In the genomic region with DNA sequence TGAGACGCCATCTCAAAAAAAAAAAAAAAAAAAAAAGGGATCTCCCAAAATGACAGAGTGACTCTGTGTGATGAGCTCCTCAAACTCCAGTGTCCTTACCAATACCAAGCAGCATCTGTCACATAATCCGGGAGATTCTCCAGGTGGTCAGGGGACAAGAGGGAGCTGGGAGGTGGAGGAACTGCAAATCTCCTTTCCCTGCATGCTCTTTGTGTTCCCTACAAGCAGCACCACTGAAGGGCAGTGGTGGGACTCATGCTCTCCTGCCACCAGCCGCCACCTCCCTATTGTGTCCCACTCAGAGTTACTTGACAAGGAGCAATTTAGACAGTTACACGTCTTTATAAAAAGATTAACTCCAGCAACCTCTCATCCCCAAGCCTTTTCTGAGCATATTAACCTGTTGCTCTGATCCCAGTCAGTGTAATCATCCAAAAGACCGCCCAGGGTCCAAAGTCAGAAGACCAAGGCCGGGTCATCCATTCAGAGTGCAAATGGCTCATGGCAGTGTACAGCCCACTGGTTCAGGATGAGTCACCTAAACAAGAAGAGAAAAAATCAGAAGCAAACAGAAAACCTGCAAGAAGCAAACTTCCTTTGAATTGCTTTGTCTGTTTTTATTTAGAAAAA, we compare ENCODE assay signal across 2 cellular contexts.
TF ChIP-seq lines count a peak whose summit lies in the region.

No MANE protein-coding gene starts in this region.

TF ChIP-seq in IMR-90, 13 proteins besides CTCF, POLR2A, EP300 and RAD21:
- no peak for TF ChIP-seq CHD1 (IDR thresholded peaks at IDR 0.05; ENCODE audit: low read depth, low read length)
- no peak for TF ChIP-seq MXI1 (IDR thresholded peaks at IDR 0.05; ENCODE audit: borderline replicate concordance, low read depth, low read length)
- no peak for TF ChIP-seq USF2 (IDR thresholded peaks at IDR 0.05; ENCODE audit: low read depth, low read length)
- no peak for TF ChIP-seq RCOR1 (IDR thresholded peaks at IDR 0.05; ENCODE audit: insufficient replicate concordance, low read length)

TF ChIP-seq in WTC11, 78 proteins besides CTCF, POLR2A, EP300 and RAD21:
- TF ChIP-seq MXD4 (CRISPR knock-in tag; IDR thresholded peaks at IDR 0.05; ENCODE audit: borderline replicate concordance) (no peak), GABPB1 (CRISPR knock-in tag; IDR thresholded peaks at IDR 0.05) (peak; percentile 72)
